In the genomic region with DNA sequence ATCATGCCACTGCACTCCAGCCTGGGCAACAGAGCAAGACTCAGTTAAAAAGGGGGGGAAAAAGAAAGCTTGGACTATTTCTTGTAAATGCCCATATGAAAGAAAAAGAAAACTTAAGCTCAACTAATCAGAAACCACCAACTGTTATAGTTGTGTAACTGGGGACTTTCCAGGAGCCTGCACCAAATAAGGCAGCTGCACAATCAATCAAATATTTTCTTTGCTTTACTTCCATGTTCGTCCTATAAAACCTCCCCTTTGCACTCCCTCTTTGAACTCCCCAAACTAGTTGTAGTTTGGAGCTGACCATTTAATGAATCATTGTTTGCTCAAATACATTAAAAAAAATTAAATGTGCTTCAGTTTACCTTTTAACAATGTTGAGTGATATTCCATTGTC, we compare ENCODE assay signal across 22 cellular contexts. TPM values are rescaled to one million over a fixed set of nuclear protein-coding genes. Genes with fewer than 3 reads are reported as not detected.
DNase-seq lines count a peak whose midpoint lies in the region; ATAC-seq and TF ChIP-seq lines count a peak whose summit lies in the region.
"Had no signal": no experiment of that assay in that cellular context is flagged by ENCODE, and none has a peak within 500 bp of the region (broad histone marks: within the 10 kb centered on the region; RNA-seq: fewer than 3 reads in every experiment).

No MANE protein-coding gene starts in this region.

- no peaks in the 10 kb centered on the region for H3K27me3 ChIP-seq in HAP-1 (ENCODE audit: low read depth)
- H3K27me3 ChIP-seq: left lung, ovary, SJSA1 had no signal

- H3K9me3 ChIP-seq in HAP-1: no peaks in the 10 kb centered on the region
- H3K9me3 ChIP-seq: left lung, ovary, SJSA1 had no signal

- CTCF ChIA-PET in Calu3 (lab: Charles Lee): interaction anchor here (1.4 kb wide), 1 partner anchor 33 kb away, joined by 6 read pairs; no protein-coding TSS in a partner anchor

- H3K4me3 ChIP-seq in HAP-1: no peak overlapping the region
- H3K4me3 ChIP-seq: left lung, ovary, SJSA1 had no signal

- BruUV-seq in Calu3 (replicated peaks; lab: Mats Ljungman, UMichigan): no TSS peak

- no peak for TF ChIP-seq CTCF in Calu3 (IDR thresholded peaks at IDR 0.05; ENCODE audit: unreplicated experiment)

- H3K4me1 Mint-ChIP-seq in Calu3 (ENCODE audit: low read depth, unreplicated experiment): peaks cover 44% of the 10 kb centered on the region
- H3K4me1 Mint-ChIP-seq: activated naive CD4-positive, alpha-beta T cell treated with anti-CD3 and anti-CD28 coated beads, Interleukin-2, amount 50 U/mL, for 24 hours had no signal

- H3K36me3 ChIP-seq in HAP-1 (replicated peaks): no peaks in the 10 kb centered on the region
- H3K36me3 ChIP-seq: left lung, ovary, SJSA1 had no signal

- H3K36me3 Mint-ChIP-seq in Calu3 (ENCODE audit: insufficient read depth, unreplicated experiment): peaks cover 6% of the 10 kb centered on the region
- H3K36me3 Mint-ChIP-seq in activated naive CD4-positive, alpha-beta T cell treated with anti-CD3 and anti-CD28 coated beads, Interleukin-2, amount 50 U/mL, for 72 hours: no peaks in the 10 kb centered on the region
- H3K36me3 Mint-ChIP-seq: activated naive CD4-positive, alpha-beta T cell treated with anti-CD3 and anti-CD28 coated beads, Interleukin-2, amount 50 U/mL, for 24 hours had no signal

- 0 out of 2 replicates have a peak, but pooled peaks cover 3% of the 10 kb centered on the region for H3K4me1 ChIP-seq in HAP-1
- H3K4me1 ChIP-seq: left lung, SJSA1 had no signal

- intact Hi-C loops in Calu3 (cut with micrococcal nuclease; ENCODE audit: unreplicated experiment): loop anchor here (1.0 to 10.0 kb wide), 3 partner anchors 25 to 219 kb away; partner anchors contain the start of gene PPP1R12A

- peak; percentile 78 for ATAC-seq in GM21717 (IDR thresholded peaks at IDR 0.05; ENCODE audit: unreplicated experiment)
- peak; percentile 70 for ATAC-seq in esophagus mucosa
- ATAC-seq in activated naive CD4-positive, alpha-beta T cell treated with anti-CD3 and anti-CD28 coated beads, Interleukin-2, amount 50 U/mL, for 72 hours: no peak
- ATAC-seq: left lung had no signal

- DNase-seq in Calu3 (peak; percentile 46), OCI-M1 (lab: John Stamatoyannopoulos, UW) (peak; percentile 42), NCI-H1930 (lab: John Stamatoyannopoulos, UW) (no peak), kidney tubule cell (ENCODE audit: low spot score) (no peak), HAP-1 (ENCODE audit: low spot score in 2 of 2) (no peak)
- DNase-seq in activated naive CD4-positive, alpha-beta T cell treated with anti-CD3 and anti-CD28 coated beads, Interleukin-2, amount 50 U/mL, for 72 hours (ENCODE audit: low spot score in 2 of 2): no peak
- DNase-seq: activated CD4-positive, alpha-beta T cell treated with anti-CD3 and anti-CD28 coated beads, Interleukin-2, amount 10 ng/mL, durations not matched to agents 24 days and 14 days; COR-L47; effector CD8-positive, alpha-beta T cell; foreskin melanocyte; GF-D8; Karpas-422; left lung; NCI-H146; NCI-H446; ovary; stimulated activated CD4-positive, alpha-beta T cell treated with anti-CD3 and anti-CD28 coated beads, Interleukin-4, amount 100 ng/mL, for 4 hours; T1000 had no signal

- H3K27me3 Mint-ChIP-seq in Calu3 (ENCODE audit: unreplicated experiment): no peaks in the 10 kb centered on the region
- H3K27me3 Mint-ChIP-seq: activated CD4-positive, alpha-beta T cell treated with anti-CD3 and anti-CD28 coated beads, Interleukin-2, amount 10 ng/mL, durations not matched to agents 24 days and 14 days; activated naive CD4-positive, alpha-beta T cell treated with anti-CD3 and anti-CD28 coated beads, Interleukin-2, amount 50 U/mL, for 24 hours had no signal

- peaks cover 3% of the 10 kb centered on the region for H3K9me3 Mint-ChIP-seq in Calu3 (ENCODE audit: low read depth, unreplicated experiment)
- peaks cover 0 to 9% of the 10 kb centered on the region in 2 donors for H3K9me3 Mint-ChIP-seq in activated naive CD4-positive, alpha-beta T cell treated with anti-CD3 and anti-CD28 coated beads, Interleukin-2, amount 50 U/mL, for 72 hours

- no peak overlapping the region for H3K4me3 Mint-ChIP-seq in Calu3 (ENCODE audit: low read depth, unreplicated experiment)
- H3K4me3 Mint-ChIP-seq: activated CD4-positive, alpha-beta T cell treated with anti-CD3 and anti-CD28 coated beads, Interleukin-2, amount 10 ng/mL, durations not matched to agents 24 days and 14 days; activated naive CD4-positive, alpha-beta T cell treated with anti-CD3 and anti-CD28 coated beads, Interleukin-2, amount 50 U/mL, for 24 hours had no signal

- H3K27ac Mint-ChIP-seq in Calu3 (ENCODE audit: unreplicated experiment): peak overlapping the region; percentile 22
- no peak overlapping the region for H3K27ac Mint-ChIP-seq in activated naive CD4-positive, alpha-beta T cell treated with anti-CD3 and anti-CD28 coated beads, Interleukin-2, amount 50 U/mL, for 72 hours
- H3K27ac Mint-ChIP-seq: activated CD4-positive, alpha-beta T cell treated with anti-CD3 and anti-CD28 coated beads, Interleukin-2, amount 10 ng/mL, durations not matched to agents 24 days and 14 days; activated naive CD4-positive, alpha-beta T cell treated with anti-CD3 and anti-CD28 coated beads, Interleukin-2, amount 50 U/mL, for 24 hours had no signal

- in situ Hi-C loops in HAP-1 (cut with MboI; ENCODE audit: low sequenced_read_pairs): no loop called here

RNA-seq across cellular contexts. Expression of gene OTOGL, which starts 54.9 kb away (rescaled TPM):
- total RNA-seq in Calu3 (2022): 0.05 and 0.09 TPM in 2 replicates
- total RNA-seq in esophagus mucosa: 0.04 TPM
- not detected for total RNA-seq in activated naive CD4-positive, alpha-beta T cell treated with anti-CD3 and anti-CD28 coated beads, Interleukin-2, amount 50 U/mL, for 72 hours
- total RNA-seq: activated CD4-positive, alpha-beta T cell treated with anti-CD3 and anti-CD28 coated beads, Interleukin-2, amount 10 ng/mL, durations not matched to agents 24 days and 14 days had no signal

Comparison
In these comparisons a context has a peak if more than half of its experiments do, and no peak if none do; other contexts are left out.
1. DNase-seq: peak in Calu3 (single experiment) and OCI-M1 (single experiment); none in activated naive CD4-positive, alpha-beta T cell treated with anti-CD3 and anti-CD28 coated beads, Interleukin-2, amount 50 U/mL, for 72 hours (0 of 2), NCI-H1930 (0 of 2), kidney tubule cell (single experiment) and HAP-1 (0 of 2).
2. ATAC-seq: peak in GM21717 (single experiment) and esophagus mucosa (single experiment); none in activated naive CD4-positive, alpha-beta T cell treated with anti-CD3 and anti-CD28 coated beads, Interleukin-2, amount 50 U/mL, for 72 hours (0 of 2).